Comparison of ENCODE assay signal across 18 cellular contexts in the genomic region with DNA sequence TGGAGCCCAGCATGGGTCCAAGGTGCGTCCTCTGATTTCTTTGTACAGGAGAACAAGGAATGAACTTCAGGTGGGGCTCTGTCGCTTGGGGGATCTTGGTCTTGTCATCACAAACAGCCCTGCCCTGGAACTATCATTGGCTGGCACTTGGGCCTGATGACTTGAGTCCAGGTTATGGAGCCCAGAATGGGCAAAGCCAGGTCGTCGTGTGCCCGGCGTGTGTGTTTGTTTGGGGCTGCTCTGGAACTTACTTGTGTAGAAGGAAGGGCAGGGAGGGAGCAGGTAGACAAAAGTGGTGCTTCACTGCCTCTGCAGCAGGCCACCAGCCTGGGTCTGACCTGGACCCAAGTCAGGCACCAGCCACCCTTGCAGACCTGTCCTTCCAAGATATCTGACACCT.
DNase-seq lines count a peak whose midpoint lies in the region; ATAC-seq and TF ChIP-seq lines count a peak whose summit lies in the region.
"Had no signal": no experiment of that assay in that cellular context is flagged by ENCODE, and none has a peak within 500 bp of the region (broad histone marks: within the 10 kb centered on the region; RNA-seq: fewer than 3 reads in every experiment).

No MANE protein-coding gene starts in this region.

- H3K4me3 Mint-ChIP-seq in CD14-positive monocyte: peak overlapping the region in 1 of 2 donors; percentile 26
- H3K4me3 Mint-ChIP-seq: CD4-positive, CD25-positive, alpha-beta regulatory T cell had no signal

- H3K79me2 ChIP-seq in KMS-11 (ENCODE audit: insufficient read depth, low read depth): no peaks in the 10 kb centered on the region

- no peaks in the 10 kb centered on the region for H3K36me3 Mint-ChIP-seq in CD14-positive monocyte
- H3K36me3 Mint-ChIP-seq: CD4-positive, CD25-positive, alpha-beta regulatory T cell had no signal

- H3K4me1 Mint-ChIP-seq in CD14-positive monocyte: peaks cover 32% of the 10 kb centered on the region

- no peaks in the 10 kb centered on the region for H4K20me1 ChIP-seq in KMS-11 (ENCODE audit: insufficient read depth)

- peak; percentile 26 for DNase-seq in CD14-positive monocyte (ENCODE audit: low spot score)
- peak in 2 of 3 donors; percentile 4 to 12 for DNase-seq in mucosa of descending colon
- peak; percentile 72 for DNase-seq in posterior vena cava (ENCODE audit: low spot score)
- DNase-seq in NCI-H2196 (lab: John Stamatoyannopoulos, UW; ENCODE audit: unreplicated experiment): no peak
- no peak for DNase-seq in GOT3 (lab: John Stamatoyannopoulos, UW)
- DNase-seq in GF-D8 (lab: John Stamatoyannopoulos, UW): no peak
- DNase-seq: CD4-positive, CD25-positive, alpha-beta regulatory T cell; DMS153; HCEC 1CT; NCI-H1105; NCI-H1694 treated with DMSO at 0.1 percent for 48 hours; NCI-H2227 treated with DMSO at 0.1 percent for 48 hours; NCI-H510A treated with DMSO at 0.1 percent for 48 hours; NCI-H82; PC-3; RPMI8226 had no signal

- no peaks in the 10 kb centered on the region for H3K9me3 ChIP-seq in mucosa of descending colon

- no peaks in the 10 kb centered on the region for H3K36me3 ChIP-seq in KMS-11 (ENCODE audit: insufficient read depth)
- no peaks in the 10 kb centered on the region for H3K36me3 ChIP-seq in mucosa of descending colon (ENCODE audit: low read depth)

- TF ChIP-seq CTCF in CD14-positive monocyte (IDR thresholded peaks at IDR 0.05) (no peak), KMS-11 (conservative IDR thresholded peaks at IDR 0.05; ENCODE audit: low read depth, low read length) (no peak), mucosa of descending colon (IDR thresholded peaks at IDR 0.05) (no peak)

- H3K4me3 ChIP-seq in KMS-11 (IDR thresholded peaks at IDR 0.05; ENCODE audit: insufficient read depth, low read depth, low read length): no peak overlapping the region
- H3K4me3 ChIP-seq in mucosa of descending colon: no peak overlapping the region

- no peak overlapping the region; the same call in 1 of the 2 replicates for H3K9ac ChIP-seq in KMS-11

- intact Hi-C loops in CD14-positive monocyte (cut with micrococcal nuclease): no loop called here
- intact Hi-C loops in mucosa of descending colon (cut with DNase I, micrococcal nuclease): no loop called here
- intact Hi-C loops in posterior vena cava (cut with DNase I): no loop called here

- peak overlapping the region; percentile 64 for H3K4me2 ChIP-seq in KMS-11

- H3K9me3 Mint-ChIP-seq in CD14-positive monocyte: peaks cover 0 to 2% (median 0%) of the 10 kb centered on the region in 7 donors
- H3K9me3 Mint-ChIP-seq: CD4-positive, CD25-positive, alpha-beta regulatory T cell had no signal

- no peak overlapping the region for H3K27ac Mint-ChIP-seq in CD14-positive monocyte
- H3K27ac Mint-ChIP-seq: CD4-positive, CD25-positive, alpha-beta regulatory T cell had no signal

- peaks cover 5 to 11% (median 9%) of the 10 kb centered on the region in 3 donors for H3K27me3 Mint-ChIP-seq in CD14-positive monocyte (ENCODE audit: low read depth in 3 of 3)
- H3K27me3 Mint-ChIP-seq: CD4-positive, CD25-positive, alpha-beta regulatory T cell had no signal

- no peak overlapping the region for H3K27ac ChIP-seq in KMS-11

- no peaks in the 10 kb centered on the region for H3K27me3 ChIP-seq in KMS-11 (ENCODE audit: insufficient read depth, low read depth)

- ATAC-seq in mucosa of descending colon (no peak), GM21576 (IDR thresholded peaks at IDR 0.05; ENCODE audit: unreplicated experiment) (no peak)
- ATAC-seq: PC-3 had no signal

- H2AFZ ChIP-seq in KMS-11 (ENCODE audit: low read depth): no peak overlapping the region

- peaks cover 20% of the 10 kb centered on the region for H3K4me1 ChIP-seq in KMS-11 (ENCODE audit: low read depth, poor library complexity, severe bottlenecking)
- H3K4me1 ChIP-seq in mucosa of descending colon (ENCODE audit: low read depth): no peaks in the 10 kb centered on the region

Comparison
In these comparisons a context has a peak if more than half of its experiments do, and no peak if none do; other contexts are left out.
1. DNase-seq: peak in CD14-positive monocyte (single experiment), mucosa of descending colon (2 of 3) and posterior vena cava (single experiment); none in NCI-H2196 (single experiment), GOT3 (single experiment) and GF-D8 (single experiment).